ENCODE assay signal across 12 cellular contexts in genomic region chr14:103456167-103456835, GRCh38.
A peak's percentile ranks its signal among the peaks of the same experiment; 100 is the strongest.
DNase-seq lines count a peak whose midpoint lies in the region; ATAC-seq and TF ChIP-seq lines count a peak whose summit lies in the region.
"Had no signal": no experiment of that assay in that cellular context is flagged by ENCODE, and none has a peak within 500 bp of the region (broad histone marks: within the 10 kb centered on the region; RNA-seq: fewer than 3 reads in every experiment).

No MANE protein-coding gene starts in this region.

- CTCF ChIA-PET in naive thymus-derived CD4-positive, alpha-beta T cell (lab: Charles Lee): no interaction called here

- H3K27me3 Mint-ChIP-seq in naive thymus-derived CD4-positive, alpha-beta T cell: no peaks in the 10 kb centered on the region
- no peaks in the 10 kb centered on the region for H3K27me3 Mint-ChIP-seq in glutamatergic neuron (ENCODE audit: unreplicated experiment)
- H3K27me3 Mint-ChIP-seq: naive B cell had no signal

- H3K4me1 ChIP-seq in naive thymus-derived CD4-positive, alpha-beta T cell (ENCODE audit: control insufficient read depth in 2 of 2, insufficient read depth in 2 of 2, low read length in 2 of 2): peaks cover 0 to 12% of the 10 kb centered on the region in 2 donors
- no peaks in the 10 kb centered on the region for H3K4me1 ChIP-seq in BE2C

- no peaks in the 10 kb centered on the region for H3K9me3 ChIP-seq in naive thymus-derived CD4-positive, alpha-beta T cell (ENCODE audit: control insufficient read depth in 2 of 3, low read length in 3 of 3)
- H3K9me3 ChIP-seq in BE2C: no peaks in the 10 kb centered on the region
- H3K9me3 ChIP-seq: body of pancreas, testis had no signal

- no peak overlapping the region for H3K4me3 Mint-ChIP-seq in naive thymus-derived CD4-positive, alpha-beta T cell
- no peak overlapping the region for H3K4me3 Mint-ChIP-seq in glutamatergic neuron (ENCODE audit: unreplicated experiment)
- H3K4me3 Mint-ChIP-seq: naive B cell had no signal

- H3K4me3 ChIP-seq in choroid plexus epithelial cell (ENCODE audit: low read depth, low read length) (no peak overlapping the region), BE2C (ENCODE audit: low read depth, low read length) (no peak overlapping the region)
- no peak overlapping the region for H3K4me3 ChIP-seq in naive thymus-derived CD4-positive, alpha-beta T cell (ENCODE audit: low read length)
- H3K4me3 ChIP-seq: body of pancreas, testis had no signal

- POLR2A ChIA-PET in naive thymus-derived CD4-positive, alpha-beta T cell (lab: Charles Lee): no interaction called here

- H3K36me3 ChIP-seq in naive thymus-derived CD4-positive, alpha-beta T cell (ENCODE audit: control insufficient read depth in 2 of 3, insufficient read depth in 3 of 3, low read length in 3 of 3): peaks cover 0 to 11% (median 10%) of the 10 kb centered on the region in 3 experiments
- peaks cover 13% of the 10 kb centered on the region for H3K36me3 ChIP-seq in BE2C

- TF ChIP-seq CTCF in choroid plexus epithelial cell (conservative IDR thresholded peaks at IDR 0.05; ENCODE audit: low read depth, low read length) (no peak), BE2C (IDR thresholded peaks at IDR 0.05; ENCODE audit: low read depth, low read length) (no peak), glutamatergic neuron (IDR thresholded peaks at IDR 0.05; ENCODE audit: partially characterized antibody, unreplicated experiment) (no peak)

- H3K27me3 ChIP-seq in naive thymus-derived CD4-positive, alpha-beta T cell (ENCODE audit: control insufficient read depth in 2 of 2, insufficient read depth in 2 of 2, low read length in 2 of 2): no peaks in the 10 kb centered on the region
- H3K27me3 ChIP-seq in BE2C: no peaks in the 10 kb centered on the region
- H3K27me3 ChIP-seq: body of pancreas, testis had no signal

- H3K36me3 Mint-ChIP-seq in naive thymus-derived CD4-positive, alpha-beta T cell: peaks cover 0 to 35% (median 20%) of the 10 kb centered on the region in 5 donors
- no peaks in the 10 kb centered on the region for H3K36me3 Mint-ChIP-seq in glutamatergic neuron (ENCODE audit: unreplicated experiment)

- DNase-seq in EH (ENCODE audit: low read depth): peak; percentile 73
- peak; percentile 57 for DNase-seq in NCI-H146 (lab: John Stamatoyannopoulos, UW)
- DNase-seq in choroid plexus epithelial cell (ENCODE audit: low read depth): peak; percentile 70
- DNase-seq in naive thymus-derived CD4-positive, alpha-beta T cell: no peak
- no peak for DNase-seq in BE2C
- no peak for DNase-seq in glutamatergic neuron
- DNase-seq: body of pancreas, DMS153, naive B cell, NCI-H1930, testis had no signal

- peak overlapping the region; percentile 26 for H3K27ac ChIP-seq in naive thymus-derived CD4-positive, alpha-beta T cell (ENCODE audit: low read depth, low read length)
- H3K27ac ChIP-seq: testis had no signal

- peak overlapping the region in 7 of 9 donors; percentile 13 to 83 (median 67) for H3K27ac Mint-ChIP-seq in naive thymus-derived CD4-positive, alpha-beta T cell
- no peak overlapping the region for H3K27ac Mint-ChIP-seq in glutamatergic neuron (ENCODE audit: unreplicated experiment)

- peaks cover 10 to 68% (median 35%) of the 10 kb centered on the region in 7 donors for H3K4me1 Mint-ChIP-seq in naive thymus-derived CD4-positive, alpha-beta T cell
- H3K4me1 Mint-ChIP-seq in glutamatergic neuron (ENCODE audit: low read depth, unreplicated experiment): no peaks in the 10 kb centered on the region

- ATAC-seq in naive thymus-derived CD4-positive, alpha-beta T cell: no peak
- ATAC-seq in GM19467 (IDR thresholded peaks at IDR 0.05; ENCODE audit: unreplicated experiment): no peak
- ATAC-seq: body of pancreas had no signal

- H3K9me3 Mint-ChIP-seq in naive thymus-derived CD4-positive, alpha-beta T cell: no peaks in the 10 kb centered on the region
- H3K9me3 Mint-ChIP-seq in glutamatergic neuron (ENCODE audit: unreplicated experiment): no peaks in the 10 kb centered on the region
- H3K9me3 Mint-ChIP-seq: naive B cell had no signal

- intact Hi-C loops in naive thymus-derived CD4-positive, alpha-beta T cell (cut with micrococcal nuclease): no loop called here

Comparison
In these comparisons a context has a peak if more than half of its experiments do, and no peak if none do; other contexts are left out.
1. DNase-seq: peak in EH (single experiment), NCI-H146 (single experiment) and choroid plexus epithelial cell (single experiment); none in naive thymus-derived CD4-positive, alpha-beta T cell (0 of 9), BE2C (single experiment) and glutamatergic neuron (single experiment).